In the genomic region with DNA sequence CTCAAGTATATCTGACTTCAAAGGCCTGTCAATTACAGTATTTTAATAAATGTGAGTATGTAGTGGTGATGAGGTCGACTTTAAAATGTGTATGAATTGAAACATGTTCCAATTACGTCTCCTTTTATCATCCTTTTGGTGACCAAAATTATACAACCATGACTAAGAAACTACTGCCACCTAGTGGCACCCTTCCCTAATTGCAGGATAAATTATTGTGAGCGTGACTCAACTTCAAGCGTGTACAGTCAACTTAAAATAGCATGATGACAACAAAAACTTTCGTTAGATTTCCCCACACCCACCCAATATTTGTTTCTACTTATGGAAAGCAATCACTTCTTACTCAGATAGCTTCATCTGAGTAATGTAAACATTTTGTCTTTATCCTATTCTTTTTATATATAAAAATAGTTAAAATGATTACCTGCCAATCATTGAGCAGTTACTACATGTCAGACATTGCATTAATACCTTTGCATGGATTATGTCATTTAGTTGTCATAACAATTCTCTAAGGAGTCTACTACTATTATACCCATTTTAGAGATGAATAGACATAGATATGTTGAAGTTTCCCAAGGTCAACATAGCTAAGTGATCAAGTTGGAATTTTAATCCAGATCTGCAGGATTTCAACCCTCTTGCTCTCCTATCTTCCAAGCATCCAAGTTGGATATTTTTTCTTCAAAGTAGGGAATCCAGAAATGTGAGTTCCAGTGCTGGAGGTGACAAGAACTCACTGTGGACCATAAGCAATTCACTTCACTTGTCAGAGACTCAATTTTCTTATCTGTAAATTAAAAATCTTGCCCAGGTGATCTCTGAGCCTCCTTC, we compare ENCODE assay signal across 8 cellular contexts.
A peak's percentile ranks its signal among the peaks of the same experiment; 100 is the strongest.
DNase-seq lines count a peak whose midpoint lies in the region; ATAC-seq and TF ChIP-seq lines count a peak whose summit lies in the region.

No MANE protein-coding gene starts in this region.

- intact Hi-C loops in colonic mucosa (cut with DNase I), result loop anchor here (5.0 kb wide), 1 partner anchor 458 kb away; no protein-coding TSS in a partner anchor

- no peaks in the 10 kb centered on the region for H3K4me1 ChIP-seq in colonic mucosa

- peak; percentile 74 for TF ChIP-seq CTCF in colonic mucosa (IDR thresholded peaks at IDR 0.05)
- peak; percentile 66 for TF ChIP-seq CTCF in osteocyte (IDR thresholded peaks at IDR 0.05)

- H3K4me3 Mint-ChIP-seq in osteocyte (ENCODE audit: unreplicated experiment), result no peak overlapping the region

- ATAC-seq in HG02588 (IDR thresholded peaks at IDR 0.05; ENCODE audit: unreplicated experiment) (no peak), GM21526 (IDR thresholded peaks at IDR 0.05; ENCODE audit: low FRiP score, unreplicated experiment) (no peak), GM21717 (IDR thresholded peaks at IDR 0.05; ENCODE audit: unreplicated experiment) (no peak)

- no peaks in the 10 kb centered on the region for H3K36me3 ChIP-seq in colonic mucosa

- H3K27ac Mint-ChIP-seq in osteocyte (ENCODE audit: unreplicated experiment), result no peak overlapping the region

- peaks cover 19% of the 10 kb centered on the region for H3K4me1 Mint-ChIP-seq in osteocyte (ENCODE audit: unreplicated experiment)

- no peaks in the 10 kb centered on the region for H3K27me3 ChIP-seq in colonic mucosa

- H3K27me3 Mint-ChIP-seq in osteocyte (ENCODE audit: unreplicated experiment), result no peaks in the 10 kb centered on the region

- H3K4me3 ChIP-seq in colonic mucosa, result no peak overlapping the region

- H3K27ac ChIP-seq in colonic mucosa, result no peak overlapping the region

- H3K9me3 Mint-ChIP-seq in osteocyte (ENCODE audit: unreplicated experiment), result no peaks in the 10 kb centered on the region

- H3K9me3 ChIP-seq in colonic mucosa, result no peaks in the 10 kb centered on the region

- no peak overlapping the region for H3K9ac ChIP-seq in colonic mucosa (ENCODE audit: low read depth in 2 of 2, low read length in 2 of 2)

- DNase-seq in A172 (ENCODE audit: low spot score) (peak; percentile 10), EL (peak; percentile 59), NCI-H446 treated with DMSO at 0.1 percent for 48 hours (lab: John Stamatoyannopoulos, UW) (peak; percentile 37), colonic mucosa (no peak), osteocyte (ENCODE audit: extremely low spot score, unreplicated experiment) (no peak)

- H3K36me3 Mint-ChIP-seq in osteocyte (ENCODE audit: unreplicated experiment), result peaks cover 12% of the 10 kb centered on the region

Comparison
In these comparisons a context has a peak if more than half of its experiments do, and no peak if none do; other contexts are left out.
1. DNase-seq: peak in A172 (single experiment), EL (single experiment) and NCI-H446 treated with DMSO at 0.1 percent for 48 hours (single experiment); none in colonic mucosa (single experiment) and osteocyte (single experiment).